1 cellular context compared by ENCODE assay signal in the genomic region with DNA sequence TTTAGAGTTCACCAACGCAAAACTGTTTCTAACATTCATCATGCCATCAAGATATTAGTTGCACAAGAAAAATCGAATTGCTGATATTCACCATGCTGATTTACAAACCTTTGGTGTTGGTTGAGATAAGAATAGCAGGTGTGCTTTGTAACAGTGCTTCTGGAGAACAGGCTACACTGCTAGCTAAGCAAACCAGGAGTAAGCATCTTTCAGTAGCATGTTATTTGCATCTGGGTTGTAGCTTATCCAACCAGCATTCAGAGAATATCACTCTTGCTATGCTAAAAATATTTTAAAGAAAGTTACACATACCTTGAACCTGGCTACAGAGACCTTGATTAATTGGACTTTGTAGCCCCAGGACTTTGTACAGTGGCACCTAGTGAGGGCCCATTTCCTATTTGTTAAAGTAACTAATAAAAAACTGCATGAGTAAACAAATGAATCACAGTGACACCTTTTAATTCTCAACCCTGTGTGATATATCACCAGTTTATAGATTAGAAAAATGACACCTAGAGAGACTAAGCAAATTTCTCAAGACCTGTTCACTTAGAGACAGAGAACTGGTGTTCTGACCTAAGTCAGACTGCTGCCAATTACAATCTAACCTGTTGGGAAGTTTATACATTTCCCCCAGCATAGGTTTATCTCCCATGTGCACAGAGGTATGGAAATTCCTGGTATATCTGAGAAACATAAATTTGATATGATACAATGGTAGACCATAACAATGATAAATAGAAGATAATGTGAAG.
TF ChIP-seq lines count a peak whose summit lies in the region.

No MANE protein-coding gene starts in this region.

TF ChIP-seq in liver, 16 proteins besides CTCF, POLR2A, EP300 and RAD21 (continued from another document):
- peak; percentile 42 for TF ChIP-seq HNF4G (IDR thresholded peaks at IDR 0.05)
- no peak for TF ChIP-seq EGR1 (IDR thresholded peaks at IDR 0.05; ENCODE audit: low read depth in 2 of 2)
